ENCODE assay signal across 8 cellular contexts in the genomic region with DNA sequence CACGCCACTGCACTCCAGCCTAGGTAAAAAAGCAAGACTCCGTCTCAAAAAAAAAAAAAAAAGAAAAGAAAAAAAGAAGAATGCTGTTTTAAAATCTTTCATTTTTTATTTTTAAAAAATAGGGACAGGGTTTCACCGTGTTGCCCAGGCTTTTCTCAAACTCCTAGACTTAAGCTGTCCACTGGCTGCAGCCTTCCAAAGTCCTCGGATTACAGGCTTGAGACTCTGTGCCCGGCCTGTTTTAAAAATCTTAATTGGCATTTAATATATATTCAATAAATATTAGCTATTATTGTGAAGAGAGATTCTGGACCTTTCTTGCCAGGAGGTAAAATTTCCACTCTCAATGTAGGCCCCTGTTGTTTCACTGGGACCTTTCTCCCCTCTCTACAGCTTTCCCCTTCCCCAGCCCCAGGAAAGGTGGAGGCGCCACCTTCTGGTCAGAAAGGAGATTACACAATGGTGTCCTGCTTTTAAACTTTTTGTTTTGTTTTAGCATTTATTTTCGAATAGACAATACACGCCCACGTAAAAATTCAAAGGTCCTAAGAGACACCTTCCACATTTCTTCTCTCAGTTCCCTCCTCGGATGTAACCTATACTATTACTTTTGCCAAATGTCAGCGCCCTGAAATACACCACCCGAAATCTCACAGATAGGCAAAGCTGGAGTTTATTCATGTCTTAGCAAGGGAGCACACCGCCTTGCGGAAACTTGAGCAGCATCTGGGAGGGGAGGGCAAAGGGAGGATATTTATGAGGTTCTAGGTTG. TPM values are rescaled to one million over a fixed set of nuclear protein-coding genes. Genes with fewer than 3 reads are reported as not detected.
A peak's percentile ranks its signal among the peaks of the same experiment; 100 is the strongest.
DNase-seq lines count a peak whose midpoint lies in the region; ATAC-seq and TF ChIP-seq lines count a peak whose summit lies in the region.

No MANE protein-coding gene starts in this region.

- H3K4me2 ChIP-seq in trophoblast cell (ENCODE audit: low read length): peak overlapping the region; percentile 84

- no peak overlapping the region for H3K23ac ChIP-seq in trophoblast cell (ENCODE audit: low read length)

- ATAC-seq in HG02938 (IDR thresholded peaks at IDR 0.05; ENCODE audit: unreplicated experiment): peak; percentile 54
- ATAC-seq in GM21825 (IDR thresholded peaks at IDR 0.05; ENCODE audit: unreplicated experiment): no peak

- H3K27me3 ChIP-seq in trophoblast cell (ENCODE audit: insufficient read depth, low read length) (no peaks in the 10 kb centered on the region), vagina (no peaks in the 10 kb centered on the region)

- peaks cover 2% of the 10 kb centered on the region for H3K79me1 ChIP-seq in trophoblast cell (ENCODE audit: low read length)

- H3K4me3 ChIP-seq in trophoblast cell (ENCODE audit: low read depth, low read length) (no peak overlapping the region), vagina (peak overlapping the region; percentile 40 to 43)

- no peaks in the 10 kb centered on the region for H3K4me1 ChIP-seq in trophoblast cell (ENCODE audit: control insufficient read depth in 1 of 2, insufficient read depth in 2 of 2, low read length in 2 of 2)
- no peaks in the 10 kb centered on the region for H3K4me1 ChIP-seq in vagina

- peak overlapping the region; percentile 45 for H3K9ac ChIP-seq in trophoblast cell (ENCODE audit: low read length)

- no peak overlapping the region for H4K91ac ChIP-seq in trophoblast cell (ENCODE audit: low read depth, low read length)

- DNase-seq in DMS 273 treated with DMSO at 0.1 percent for 48 hours (lab: John Stamatoyannopoulos, UW) (peak; percentile 1), RPMI8226 (peak; percentile 59), head of caudate nucleus (peak in 36 of 42 donors; percentile 16 to 84 (median 53)), trophoblast cell (peak; percentile 51 to 88), vagina (ENCODE audit: extremely low spot score in 2 of 2) (no peak)
- peak; percentile 64 for DNase-seq in activated naive CD4-positive, alpha-beta T cell treated with Interleukin-2 at 50 U/mL for 16 hours

- no peaks in the 10 kb centered on the region for H3K36me3 ChIP-seq in trophoblast cell (ENCODE audit: control insufficient read depth in 1 of 2, insufficient read depth in 2 of 2, low read length in 2 of 2)
- no peaks in the 10 kb centered on the region for H3K36me3 ChIP-seq in vagina

- no peaks in the 10 kb centered on the region for H3K9me3 ChIP-seq in trophoblast cell (ENCODE audit: insufficient read depth, low read depth, low read length)
- H3K9me3 ChIP-seq in vagina: no peaks in the 10 kb centered on the region

- no peaks in the 10 kb centered on the region for H3K79me2 ChIP-seq in trophoblast cell (ENCODE audit: control insufficient read depth, insufficient read depth, low read length, poor library complexity)

- peak overlapping the region; percentile 17 for H2AFZ ChIP-seq in trophoblast cell (ENCODE audit: insufficient read depth, low read length, poor library complexity)

- TF ChIP-seq CTCF in vagina (IDR thresholded peaks at IDR 0.05): peak; percentile 48 to 86 (median 80)

- WGBS in trophoblast cell (ENCODE audit: extremely low coverage, insufficient coverage, insufficient read length): no CpG with 5 or more reads among the region's 14 CpGs

- no peak overlapping the region for H3K14ac ChIP-seq in trophoblast cell (ENCODE audit: low read length)

- TF ChIP-seq POLR2A in vagina (IDR thresholded peaks at IDR 0.05): no peak

- H3K4ac ChIP-seq in trophoblast cell (ENCODE audit: low read depth, low read length): no peak overlapping the region

- no peak overlapping the region for H2BK12ac ChIP-seq in trophoblast cell (ENCODE audit: low read length)

- H4K12ac ChIP-seq in trophoblast cell (ENCODE audit: low read depth, low read length): peak overlapping the region; percentile 72

- H2BK5ac ChIP-seq in trophoblast cell (ENCODE audit: low read depth, low read length, poor library complexity): no peak overlapping the region

- no peak overlapping the region for H3K18ac ChIP-seq in trophoblast cell (ENCODE audit: low read length)

- H4K8ac ChIP-seq in trophoblast cell (ENCODE audit: low read depth, low read length): no peak overlapping the region

- no peak overlapping the region for H2AK5ac ChIP-seq in trophoblast cell (ENCODE audit: low read length)

- H3K27ac ChIP-seq in trophoblast cell (ENCODE audit: low read depth, low read length) (no peak overlapping the region), vagina (no peak overlapping the region)

- peak overlapping the region; percentile 75 for H2BK120ac ChIP-seq in trophoblast cell (ENCODE audit: insufficient read depth, low read length, poor library complexity)

- intact Hi-C loops in head of caudate nucleus (cut with DNase I) (loop anchor here (10.0 kb wide), 1 partner anchor 196 kb away; the partner anchor contains the start of gene RIMKLB), vagina (cut with DNase I) (loop anchor here (10.0 kb wide), 1 partner anchor 216 kb away; no protein-coding TSS in a partner anchor)

RNA-seq across cellular contexts. Expression of gene PHC1, which starts 23.8 kb away (rescaled TPM):
- polyA plus RNA-seq in trophoblast cell (2013): 79.9 and 84.1 TPM in 2 replicates
- 46.4 TPM for total RNA-seq in vagina

RNA-seq across cellular contexts. Expression of gene M6PR, which starts 58.9 kb away (rescaled TPM):
- 98.8 and 99.1 TPM in 2 replicates for polyA plus RNA-seq in trophoblast cell (2013)
- 98.0 TPM for total RNA-seq in vagina

Comparison
In these comparisons a context has a peak if more than half of its experiments do, and no peak if none do; other contexts are left out.
1. DNase-seq: peak in DMS 273 treated with DMSO at 0.1 percent for 48 hours (single experiment), RPMI8226 (single experiment), activated naive CD4-positive, alpha-beta T cell treated with Interleukin-2 at 50 U/mL for 16 hours (single experiment), head of caudate nucleus (36 of 42) and trophoblast cell (2 of 2); none in vagina (0 of 2).